18 cellular contexts compared by ENCODE assay signal in genomic region chr2:121287146-121287798, GRCh38. TPM values are rescaled to one million over a fixed set of nuclear protein-coding genes. Genes with fewer than 3 reads are reported as not detected.
A peak's percentile ranks its signal among the peaks of the same experiment; 100 is the strongest.
DNase-seq lines count a peak whose midpoint lies in the region; ATAC-seq, FAIRE-seq and TF ChIP-seq lines count a peak whose summit lies in the region.
"Had no signal": no experiment of that assay in that cellular context is flagged by ENCODE, and none has a peak within 500 bp of the region (broad histone marks: within the 10 kb centered on the region; RNA-seq: fewer than 3 reads in every experiment).

No MANE protein-coding gene starts in this region.

- H2AFZ ChIP-seq in OCI-LY7 (ENCODE audit: low read length), result peak overlapping the region; percentile 6; the same call in 1 of the 2 replicates
- H2AFZ ChIP-seq: hepatocyte had no signal

- ATAC-seq in Right ventricle myocardium superior (ENCODE audit: poor library complexity), result peak; percentile 43
- ATAC-seq in sciatic nerve, result peak; percentile 67

- no TSS peak for BruUV-seq in OCI-LY7 (replicated peaks; lab: Mats Ljungman, UMichigan)

- CTCF ChIA-PET in OCI-LY7 (lab: Charles Lee; ENCODE audit: unreplicated experiment), result no interaction called here

- H3K4me1 ChIP-seq in OCI-LY7 (ENCODE audit: insufficient read depth, low read length, poor library complexity, severe bottlenecking), result peaks cover 11% of the 10 kb centered on the region

- no peak overlapping the region for H3K27ac ChIP-seq in OCI-LY7 (ENCODE audit: low read depth, low read length, poor library complexity, severe bottlenecking)
- H3K27ac ChIP-seq: 22Rv1, hepatocyte, ovary, thyroid gland had no signal

- H3K79me2 ChIP-seq in OCI-LY7 (ENCODE audit: insufficient read depth, low read depth, low read length), result no peaks in the 10 kb centered on the region
- H3K79me2 ChIP-seq: hepatocyte had no signal

- H3K9me3 ChIP-seq in OCI-LY7 (ENCODE audit: low read length), result no peaks in the 10 kb centered on the region
- H3K9me3 ChIP-seq: ovary, thyroid gland had no signal

- H3K9me2 ChIP-seq in OCI-LY7 (ENCODE audit: insufficient read depth, low read length), result no peaks in the 10 kb centered on the region

- intact Hi-C loops in OCI-LY7 (cut with micrococcal nuclease; ENCODE audit: unreplicated experiment), result no loop called here
- intact Hi-C loops in Right ventricle myocardium superior (cut with DNase I), result no loop called here
- intact Hi-C loops in sciatic nerve (cut with DNase I), result no loop called here

- POLR2A ChIA-PET in OCI-LY7 (lab: Charles Lee), result interaction anchor here (0.6 kb wide), 1 partner anchor 341 kb away, joined by 4 read pairs; no protein-coding TSS in a partner anchor

- TF ChIP-seq CTCF in OCI-LY7 (conservative IDR thresholded peaks at IDR 0.05; ENCODE audit: low read length), result no peak

- DNase-seq in DMS53 (lab: John Stamatoyannopoulos, UW) (peak; percentile 60), DMS53 treated with DMSO at 0.1 percent for 48 hours (lab: John Stamatoyannopoulos, UW; ENCODE audit: unreplicated experiment) (no peak), OCI-LY7 (ENCODE audit: low spot score) (peak; percentile 54), Right ventricle myocardium superior (peak; percentile 62), sciatic nerve (ENCODE audit: low spot score) (no peak), mesenteric fat pad (ENCODE audit: low spot score) (no peak), GM12891 (ENCODE audit: insufficient read length, low spot score) (no peak), NCI-H1694 (lab: John Stamatoyannopoulos, UW) (no peak)
- DNase-seq: activated CD4-positive, alpha-beta memory T cell treated with anti-CD3 and anti-CD28 coated beads, Interleukin-2, amount 10 ng/mL, durations not matched to agents 7 days and 5 days; activated T-cell treated with anti-CD3 and anti-CD28 coated beads, Interleukin-2, amount 50 U/mL, for 48 hours; NCI-H1105; NCI-H2171; ovary; small intestine; thyroid gland had no signal

- no peaks in the 10 kb centered on the region for H3K36me3 ChIP-seq in OCI-LY7 (ENCODE audit: insufficient read depth, low read length)
- H3K36me3 ChIP-seq: ovary, thyroid gland had no signal

- H4K20me1 ChIP-seq in OCI-LY7 (ENCODE audit: insufficient read depth, low read length), result no peaks in the 10 kb centered on the region

- peak overlapping the region; percentile 14; the same call in 1 of the 2 replicates for H3K4me2 ChIP-seq in OCI-LY7 (ENCODE audit: low read length)
- H3K4me2 ChIP-seq: hepatocyte had no signal

- H3K4me3 ChIP-seq in OCI-LY7 (ENCODE audit: low read depth, low read length, poor library complexity, severe bottlenecking), result no peak overlapping the region
- H3K4me3 ChIP-seq: hepatocyte, ovary, thyroid gland had no signal

- no peak for TF ChIP-seq POLR2A in GM12891 (IDR thresholded peaks at IDR 0.05; ENCODE audit: low read depth, low read length)

- no peak for FAIRE-seq in GM12891 (lab: Jason Lieb, UNC)
- FAIRE-seq: keratinocyte, small intestine had no signal

TF ChIP-seq in GM12891, 5 proteins besides CTCF, POLR2A, EP300 and RAD21:
- TF ChIP-seq POLR2AphosphoS5 (IDR thresholded peaks at IDR 0.05; ENCODE audit: low read depth, low read length), result no peak
- TF ChIP-seq POU2F2 (IDR thresholded peaks at IDR 0.05; ENCODE audit: low read depth, low read length), result no peak
- TF ChIP-seq SPI1 (IDR thresholded peaks at IDR 0.05; ENCODE audit: low read depth, low read length), result no peak
- TF ChIP-seq TAF1 (IDR thresholded peaks at IDR 0.05; ENCODE audit: low read depth, low read length), result no peak
- no peak for TF ChIP-seq PAX5 (IDR thresholded peaks at IDR 0.05; ENCODE audit: insufficient read depth, low read length, severe bottlenecking)

RNA-seq across cellular contexts. Expression of gene TFCP2L1, which starts 2.3 kb away (rescaled TPM):
- total RNA-seq in OCI-LY7 (2014; rRNA removed; shearing (Covaris generic)), result 0.06 and 0.18 TPM in 2 replicates
- total RNA-seq in OCI-LY7 (2022) (1.4 and 3.7 TPM in 2 replicates), Right ventricle myocardium superior (0.19 TPM), sciatic nerve (0.27 TPM), mesenteric fat pad (3.1 TPM)
- polyA plus RNA-seq in GM12891 (2012; ENCODE audit: low read depth, missing spikeins), result 0.32 TPM

Comparison
In these comparisons a context has a peak if more than half of its experiments do, and no peak if none do; other contexts are left out.
1. DNase-seq: peak in DMS53 (single experiment), OCI-LY7 (single experiment) and Right ventricle myocardium superior (single experiment); none in DMS53 treated with DMSO at 0.1 percent for 48 hours (single experiment), sciatic nerve (single experiment), mesenteric fat pad (single experiment), GM12891 (single experiment) and NCI-H1694 (single experiment).